ENCODE assay signal across 12 cellular contexts in the genomic region with DNA sequence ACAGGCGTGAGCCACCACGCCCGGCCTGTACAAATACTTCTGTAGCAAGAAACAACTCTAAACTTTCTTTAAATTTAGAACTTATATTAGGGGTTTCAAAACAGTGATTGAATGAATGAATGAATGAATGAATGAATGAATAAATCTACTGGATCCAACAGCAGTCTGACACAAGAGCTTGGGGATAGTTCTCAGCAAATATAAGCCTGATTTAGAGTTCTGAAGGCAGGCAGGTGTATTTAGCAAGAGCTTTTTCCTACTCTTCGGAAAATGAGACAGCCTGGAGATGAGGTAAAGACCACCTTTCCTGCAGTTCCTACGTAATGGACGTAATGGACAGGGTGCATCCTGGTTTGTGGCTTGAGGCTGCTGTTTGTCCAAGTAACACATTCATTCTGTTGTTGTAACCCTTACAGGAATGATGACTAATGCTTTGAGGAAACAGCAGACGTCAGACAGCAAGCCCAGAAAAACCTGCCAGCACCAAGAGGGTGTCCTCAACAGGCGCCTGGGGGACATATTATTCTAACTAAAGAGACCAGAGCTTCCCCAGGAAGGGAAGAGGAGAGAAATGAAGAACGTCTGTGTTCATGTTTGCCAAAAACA.
DNase-seq lines count a peak whose midpoint lies in the region; ATAC-seq and TF ChIP-seq lines count a peak whose summit lies in the region.
"Had no signal": no experiment of that assay in that cellular context is flagged by ENCODE, and none has a peak within 500 bp of the region (broad histone marks: within the 10 kb centered on the region; RNA-seq: fewer than 3 reads in every experiment).

No MANE protein-coding gene starts in this region.

- peaks cover 4% of the 10 kb centered on the region for H3K36me3 Mint-ChIP-seq in Calu3 (ENCODE audit: insufficient read depth, unreplicated experiment)

- H3K27ac Mint-ChIP-seq in Calu3 (ENCODE audit: unreplicated experiment), result peak overlapping the region; percentile 43
- H3K27ac Mint-ChIP-seq: stimulated activated naive CD8-positive, alpha-beta T cell treated with anti-CD3 and anti-CD28 coated beads, Interleukin-15, amount 100 ng/mL, for 72 hours had no signal

- H3K9me3 Mint-ChIP-seq in Calu3 (ENCODE audit: low read depth, unreplicated experiment), result no peaks in the 10 kb centered on the region

- H3K27me3 Mint-ChIP-seq in Calu3 (ENCODE audit: unreplicated experiment), result no peaks in the 10 kb centered on the region
- H3K27me3 Mint-ChIP-seq: stimulated activated naive CD8-positive, alpha-beta T cell treated with anti-CD3 and anti-CD28 coated beads, Interleukin-15, amount 100 ng/mL, for 72 hours had no signal

- H3K4me3 Mint-ChIP-seq in Calu3 (ENCODE audit: low read depth, unreplicated experiment), result no peak overlapping the region
- H3K4me3 Mint-ChIP-seq: stimulated activated naive CD8-positive, alpha-beta T cell treated with anti-CD3 and anti-CD28 coated beads, Interleukin-15, amount 100 ng/mL, for 72 hours had no signal

- no peak for ATAC-seq in GM19397 (IDR thresholded peaks at IDR 0.05; ENCODE audit: unreplicated experiment)
- ATAC-seq: stimulated activated naive CD8-positive, alpha-beta T cell treated with anti-CD3 and anti-CD28 coated beads, Interleukin-15, amount 100 ng/mL, for 72 hours had no signal

- no peak for TF ChIP-seq CTCF in Calu3 (IDR thresholded peaks at IDR 0.05; ENCODE audit: unreplicated experiment)

- DNase-seq in Calu3 (peak; percentile 41), NCI-H69 (lab: John Stamatoyannopoulos, UW) (peak; percentile 51), dermis microvascular lymphatic vessel endothelial cell (ENCODE audit: low read depth in 2 of 2) (peak; percentile 5 to 85), mucosa of gallbladder (ENCODE audit: low spot score) (peak; percentile 16), ecto neural progenitor cell (ENCODE audit: low spot score) (no peak), GF-D8 (lab: John Stamatoyannopoulos, UW) (no peak), KG1 (lab: John Stamatoyannopoulos, UW) (no peak)
- DNase-seq: DND-41; right lobe of liver; SJCRH30; stimulated activated naive CD8-positive, alpha-beta T cell treated with anti-CD3 and anti-CD28 coated beads, Interleukin-15, amount 100 ng/mL, for 72 hours had no signal

- peaks cover 25% of the 10 kb centered on the region for H3K4me1 Mint-ChIP-seq in Calu3 (ENCODE audit: low read depth, unreplicated experiment)
- H3K4me1 Mint-ChIP-seq: stimulated activated naive CD8-positive, alpha-beta T cell treated with anti-CD3 and anti-CD28 coated beads, Interleukin-15, amount 100 ng/mL, for 72 hours had no signal

- CTCF ChIA-PET in Calu3 (lab: Charles Lee), result no interaction called here

- intact Hi-C loops in Calu3 (cut with micrococcal nuclease; ENCODE audit: unreplicated experiment), result no loop called here

- BruUV-seq in Calu3 (replicated peaks; lab: Mats Ljungman, UMichigan), result no TSS peak

Comparison
In these comparisons a context has a peak if more than half of its experiments do, and no peak if none do; other contexts are left out.
1. DNase-seq: peak in Calu3 (single experiment), NCI-H69 (single experiment), dermis microvascular lymphatic vessel endothelial cell (2 of 2) and mucosa of gallbladder (single experiment); none in ecto neural progenitor cell (single experiment), GF-D8 (single experiment) and KG1 (single experiment).